ENCODE assay signal across 13 cellular contexts in genomic region chr9:37952731-37953130, GRCh38. TPM values are rescaled to one million over a fixed set of nuclear protein-coding genes. Genes with fewer than 3 reads are reported as not detected.
A peak's percentile ranks its signal among the peaks of the same experiment; 100 is the strongest.
DNase-seq lines count a peak whose midpoint lies in the region; TF ChIP-seq lines count a peak whose summit lies in the region.
"Had no signal": no experiment of that assay in that cellular context is flagged by ENCODE, and none has a peak within 500 bp of the region (broad histone marks: within the 10 kb centered on the region; RNA-seq: fewer than 3 reads in every experiment).

No MANE protein-coding gene starts in this region.

- H3K27me3 Mint-ChIP-seq in activated T-helper 2 cell treated with anti-CD3 and anti-CD28 coated beads, Interferon-gamma antibody, Interleukin-2, Interleukin-4, amounts not matched to agents 10 μg/mL and 5 μg/mL and 100 μg/mL, durations not matched to agents 14 hours and 24 hours and 36 hours (ENCODE audit: low read depth): no peaks in the 10 kb centered on the region

- DNase-seq in A172 (ENCODE audit: low spot score) (peak; percentile 83), ELR (ENCODE audit: low read depth) (peak; percentile 88), fibroblast of pulmonary artery (ENCODE audit: low read depth) (peak; percentile 76), OCI-M2 (lab: John Stamatoyannopoulos, UW; ENCODE audit: unreplicated experiment) (no peak), HuH-7 (ENCODE audit: low spot score) (no peak), substantia nigra (lab: John Stamatoyannopoulos, UW) (no peak), COLO829 (ENCODE audit: low spot score) (no peak)
- no peak for DNase-seq in activated T-helper 2 cell treated with anti-CD3 and anti-CD28 coated beads, Interferon-gamma antibody, Interleukin-2, Interleukin-4, amounts not matched to agents 10 μg/mL and 5 μg/mL and 100 μg/mL, durations not matched to agents 14 hours and 24 hours and 36 hours (ENCODE audit: low spot score)
- DNase-seq: activated naive CD4-positive, alpha-beta T cell; CD8-positive, alpha-beta T cell; NCI-H1417 treated with DMSO at 0.1 percent for 48 hours had no signal

- no peak for TF ChIP-seq CTCF in fibroblast of pulmonary artery (IDR thresholded peaks at IDR 0.05; ENCODE audit: low read length, missing control alignments)

- no peaks in the 10 kb centered on the region for H3K36me3 Mint-ChIP-seq in activated T-helper 2 cell treated with anti-CD3 and anti-CD28 coated beads, Interferon-gamma antibody, Interleukin-2, Interleukin-4, amounts not matched to agents 10 μg/mL and 5 μg/mL and 100 μg/mL, durations not matched to agents 14 hours and 24 hours and 36 hours (ENCODE audit: low read depth)
- H3K36me3 Mint-ChIP-seq: CD8-positive, alpha-beta T cell had no signal

- H3K27ac ChIP-seq in substantia nigra (ENCODE audit: low read depth, low read length, poor library complexity, severe bottlenecking): no peak overlapping the region
- H3K27ac ChIP-seq: VCaP had no signal

- intact Hi-C loops in activated T-helper 2 cell treated with anti-CD3 and anti-CD28 coated beads, Interferon-gamma antibody, Interleukin-2, Interleukin-4, amounts not matched to agents 10 μg/mL and 5 μg/mL and 100 μg/mL, durations not matched to agents 14 hours and 24 hours and 36 hours (cut with micrococcal nuclease): loop anchor here (2.0 to 10.0 kb wide), 2 partner anchors 48 to 118 kb away; partner anchors contain the start of gene SLC25A51

- H3K9me3 Mint-ChIP-seq in activated T-helper 2 cell treated with anti-CD3 and anti-CD28 coated beads, Interferon-gamma antibody, Interleukin-2, Interleukin-4, amounts not matched to agents 10 μg/mL and 5 μg/mL and 100 μg/mL, durations not matched to agents 14 hours and 24 hours and 36 hours: no peaks in the 10 kb centered on the region
- H3K9me3 Mint-ChIP-seq: CD8-positive, alpha-beta T cell; nephron had no signal

- H3K4me1 Mint-ChIP-seq in activated T-helper 2 cell treated with anti-CD3 and anti-CD28 coated beads, Interferon-gamma antibody, Interleukin-2, Interleukin-4, amounts not matched to agents 10 μg/mL and 5 μg/mL and 100 μg/mL, durations not matched to agents 14 hours and 24 hours and 36 hours (ENCODE audit: low read depth): peaks cover 30% of the 10 kb centered on the region

- peak overlapping the region; percentile 23 for H3K27ac Mint-ChIP-seq in activated T-helper 2 cell treated with anti-CD3 and anti-CD28 coated beads, Interferon-gamma antibody, Interleukin-2, Interleukin-4, amounts not matched to agents 10 μg/mL and 5 μg/mL and 100 μg/mL, durations not matched to agents 14 hours and 24 hours and 36 hours
- H3K27ac Mint-ChIP-seq: CD8-positive, alpha-beta T cell had no signal

- H3K4me3 Mint-ChIP-seq in activated T-helper 2 cell treated with anti-CD3 and anti-CD28 coated beads, Interferon-gamma antibody, Interleukin-2, Interleukin-4, amounts not matched to agents 10 μg/mL and 5 μg/mL and 100 μg/mL, durations not matched to agents 14 hours and 24 hours and 36 hours (ENCODE audit: low read depth): no peak overlapping the region
- H3K4me3 Mint-ChIP-seq: CD8-positive, alpha-beta T cell; nephron had no signal

- no peak overlapping the region for H3K4me3 ChIP-seq in fibroblast of pulmonary artery (replicated peaks; ENCODE audit: low read depth, low read length)

RNA-seq across cellular contexts. Expression of gene SLC25A51, which starts 48.8 kb away (rescaled TPM):
- 52.2 and 53.3 TPM in 2 replicates for total RNA-seq in A172 (2014; rRNA removed; shearing (Covaris generic))
- 29.7 and 31.4 TPM in 2 replicates for total RNA-seq in activated T-helper 2 cell treated with anti-CD3 and anti-CD28 coated beads, Interferon-gamma antibody, Interleukin-2, Interleukin-4, amounts not matched to agents 10 μg/mL and 5 μg/mL and 100 μg/mL, durations not matched to agents 14 hours and 24 hours and 36 hours

Comparison
In these comparisons a context has a peak if more than half of its experiments do, and no peak if none do; other contexts are left out.
1. DNase-seq: peak in A172 (single experiment), ELR (single experiment) and fibroblast of pulmonary artery (single experiment); none in activated T-helper 2 cell treated with anti-CD3 and anti-CD28 coated beads, Interferon-gamma antibody, Interleukin-2, Interleukin-4, amounts not matched to agents 10 μg/mL and 5 μg/mL and 100 μg/mL, durations not matched to agents 14 hours and 24 hours and 36 hours (single experiment), OCI-M2 (single experiment), HuH-7 (single experiment), substantia nigra (0 of 49) and COLO829 (single experiment).